Comparison of ENCODE assay signal across 22 cellular contexts in genomic region chr9:135049460-135049859, GRCh38. TPM values are rescaled to one million over a fixed set of nuclear protein-coding genes. Genes with fewer than 3 reads are reported as not detected.
"Had no signal": no experiment of that assay in that cellular context is flagged by ENCODE, and none has a peak within 500 bp of the region (broad histone marks: within the 10 kb centered on the region; RNA-seq: fewer than 3 reads in every experiment).

No MANE protein-coding gene starts in this region.

- H3K4me3 ChIP-seq: dorsolateral prefrontal cortex, gastrocnemius medialis, heart left ventricle, hepatocyte, lung, prostate gland, right atrium auricular region, thoracic aorta, tibial nerve, vagina had no signal

- H3K4me1 ChIP-seq: gastrocnemius medialis, heart left ventricle, parathyroid adenoma, prostate gland, right atrium auricular region, tibial nerve, vagina had no signal

- H3K9me3 ChIP-seq: gastrocnemius medialis, heart left ventricle, prostate gland, right atrium auricular region, thoracic aorta, vagina had no signal

- H3K27me3 ChIP-seq: right atrium auricular region, tibial nerve, vagina had no signal

- H3K9ac ChIP-seq: parathyroid adenoma had no signal

- H3K36me3 ChIP-seq: gastrocnemius medialis, heart left ventricle, prostate gland, right atrium auricular region, thoracic aorta, tibial nerve, vagina had no signal

- H2AFZ ChIP-seq: hepatocyte, parathyroid adenoma had no signal

- H3K79me2 ChIP-seq: hepatocyte, parathyroid adenoma had no signal

- ATAC-seq: gastrocnemius medialis; heart left ventricle; left lobe of liver; naive thymus-derived CD4-positive, alpha-beta T cell; sciatic nerve; stimulated activated effector memory CD8-positive, alpha-beta T cell treated with anti-CD3 and anti-CD28 coated beads, Interleukin-12 subunit alpha, Interleukin-12 subunit beta, amount 100 ng/mL, for 72 hours; stimulated activated naive CD8-positive, alpha-beta T cell treated with anti-CD3 and anti-CD28 coated beads, Interleukin-15, Interleukin-2, amounts not matched to agents 100 U/mL and 50 U/mL, for 24 hours had no signal

- H3K4me2 ChIP-seq: hepatocyte had no signal

- H3K27ac ChIP-seq: dorsolateral prefrontal cortex, gastrocnemius medialis, heart left ventricle, hepatocyte, parathyroid adenoma, prostate gland, right atrium auricular region, thoracic aorta, tibial nerve, vagina had no signal

- DNase-seq: cerebellar nuclear complex; effector CD4-positive, alpha-beta T cell; gastrocnemius medialis; heart left ventricle; kidney; naive thymus-derived CD4-positive, alpha-beta T cell; occipital lobe; stimulated activated CD4-positive, alpha-beta T cell treated with anti-CD3 and anti-CD28 coated beads, Interleukin-2, amount 100 ng/mL, for 24 hours; stimulated activated CD4-positive, alpha-beta T cell treated with anti-CD3 and anti-CD28 coated beads, Interleukin-4, amount 100 ng/mL, for 24 hours; stimulated activated naive CD8-positive, alpha-beta T cell treated with anti-CD3 and anti-CD28 coated beads, Interleukin-15, Interleukin-2, amounts not matched to agents 100 U/mL and 50 U/mL, for 24 hours had no signal

RNA-seq across cellular contexts. Expression of gene OLFM1, which starts 38.0 kb away (rescaled TPM):
- polyA plus RNA-seq: naive thymus-derived CD4-positive, alpha-beta T cell had no signal
